15 cellular contexts compared by ENCODE assay signal in the genomic region with DNA sequence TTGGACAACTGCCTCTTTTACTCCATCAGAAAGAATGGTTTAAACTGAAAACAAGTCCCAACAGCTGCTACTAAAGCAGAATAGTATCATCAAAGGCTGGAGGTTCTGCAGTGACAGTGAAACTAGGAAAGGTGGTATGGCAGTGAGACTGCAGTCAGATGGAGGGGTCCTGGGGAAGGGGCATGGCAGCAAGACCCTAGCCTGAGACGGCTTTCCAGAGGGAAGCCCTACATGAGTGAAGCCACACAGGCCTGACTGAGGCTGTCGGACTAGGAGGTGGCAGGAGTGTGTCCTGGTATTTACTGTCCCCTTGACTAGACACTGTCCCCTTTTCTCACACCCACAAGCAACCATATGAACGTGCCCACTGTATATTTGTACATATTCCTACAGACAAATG. TPM values are rescaled to one million over a fixed set of nuclear protein-coding genes. Genes with fewer than 3 reads are reported as not detected.
DNase-seq lines count a peak whose midpoint lies in the region; ATAC-seq and TF ChIP-seq lines count a peak whose summit lies in the region.
"Had no signal": no experiment of that assay in that cellular context is flagged by ENCODE, and none has a peak within 500 bp of the region (broad histone marks: within the 10 kb centered on the region; RNA-seq: fewer than 3 reads in every experiment).

No MANE protein-coding gene starts in this region.

- no peaks in the 10 kb centered on the region for H3K79me2 ChIP-seq in OCI-LY7 (ENCODE audit: insufficient read depth, low read depth, low read length)

- CTCF ChIA-PET in RWPE1 (lab: Yijun Ruan, JAX) (no interaction called here), OCI-LY7 (lab: Charles Lee; ENCODE audit: unreplicated experiment) (no interaction called here)

- no peak for TF ChIP-seq CTCF in RWPE1 (conservative IDR thresholded peaks at IDR 0.05; ENCODE audit: low read depth)
- TF ChIP-seq CTCF in OCI-LY7 (conservative IDR thresholded peaks at IDR 0.05; ENCODE audit: low read length) = no peak

- peaks cover 37% of the 10 kb centered on the region for H3K4me1 Mint-ChIP-seq in activated T-cell treated with anti-CD3 and anti-CD28 coated beads, Interleukin-2, amount 50 U/mL, for 24 hours (ENCODE audit: low read depth)

- H3K9me3 ChIP-seq in esophagus (ENCODE audit: control insufficient read depth in 2 of 2, insufficient read depth in 1 of 2, low read depth in 1 of 2, low read length in 1 of 2) (no peaks in the 10 kb centered on the region), OCI-LY7 (ENCODE audit: low read length) (no peaks in the 10 kb centered on the region)
- H3K9me3 ChIP-seq: MG63 had no signal

- peak overlapping the region; percentile 18 for H3K27ac Mint-ChIP-seq in activated T-cell treated with anti-CD3 and anti-CD28 coated beads, Interleukin-2, amount 50 U/mL, for 24 hours
- H3K27ac Mint-ChIP-seq: B cell had no signal

- H3K36me3 ChIP-seq in esophagus (ENCODE audit: control insufficient read depth in 2 of 2, insufficient read depth in 2 of 2, low read length in 1 of 2) (peaks cover 19 to 33% of the 10 kb centered on the region in 2 donors), OCI-LY7 (ENCODE audit: insufficient read depth, low read length) (peaks cover 67% of the 10 kb centered on the region)

- no peaks in the 10 kb centered on the region for H3K27me3 Mint-ChIP-seq in activated T-cell treated with anti-CD3 and anti-CD28 coated beads, Interleukin-2, amount 50 U/mL, for 24 hours
- H3K27me3 Mint-ChIP-seq: B cell had no signal

- H3K9me3 Mint-ChIP-seq in activated T-cell treated with anti-CD3 and anti-CD28 coated beads, Interleukin-2, amount 50 U/mL, for 24 hours = no peaks in the 10 kb centered on the region

- H3K36me3 Mint-ChIP-seq in activated T-cell treated with anti-CD3 and anti-CD28 coated beads, Interleukin-2, amount 50 U/mL, for 24 hours (ENCODE audit: low read depth) = peaks cover 61% of the 10 kb centered on the region

- no peak for ATAC-seq in GM19328 (IDR thresholded peaks at IDR 0.05; ENCODE audit: unreplicated experiment)
- ATAC-seq: PC-3 had no signal

- POLR2A ChIA-PET in RWPE1 (lab: Yijun Ruan, JAX; ENCODE audit: low non-redundant PET) (no interaction called here), OCI-LY7 (lab: Charles Lee) (no interaction called here)

- no peak for DNase-seq in activated T-cell treated with anti-CD3 and anti-CD28 coated beads, Interleukin-2, amount 50 U/mL, for 24 hours
- no peak for DNase-seq in activated T-cell treated with anti-CD3 and anti-CD28 coated beads, Interleukin-2, amount 50 U/mL, for 1 hour
- DNase-seq in RWPE1 (ENCODE audit: low spot score) (no peak), cortex of kidney (lab: John Stamatoyannopoulos, UW) (no peak), OCI-LY7 (ENCODE audit: low spot score) (no peak)
- DNase-seq: EL, MG63, NCI-H1092 treated with DMSO at 0.1 percent for 48 hours, NCI-H1694 treated with DMSO at 0.1 percent for 48 hours, NCI-H446, PC-3 had no signal

- H3K4me2 ChIP-seq in OCI-LY7 (ENCODE audit: low read length) = no peak overlapping the region

- WGBS in esophagus, 2 donors = 60 to 71% methylated on average over 3 of the region's 3 CpGs

- intact Hi-C loops in OCI-LY7 (cut with micrococcal nuclease; ENCODE audit: unreplicated experiment) = no loop called here

- H3K27ac ChIP-seq in RWPE1 (peak overlapping the region; percentile 67), esophagus (ENCODE audit: low read depth in 2 of 2, low read length in 1 of 2) (peak overlapping the region; percentile 74 to 89), skin epidermis (peak overlapping the region in 14 of 21 experiments; percentile 10 to 88 (median 48)), OCI-LY7 (ENCODE audit: low read depth, low read length, poor library complexity, severe bottlenecking) (no peak overlapping the region)

- BruUV-seq in OCI-LY7 (replicated peaks; lab: Mats Ljungman, UMichigan) = no TSS peak

- H4K20me1 ChIP-seq in OCI-LY7 (ENCODE audit: insufficient read depth, low read length) = 0 out of 2 replicates have a peak, but pooled peaks cover 3% of the 10 kb centered on the region

- no peaks in the 10 kb centered on the region for H3K27me3 ChIP-seq in esophagus (ENCODE audit: control insufficient read depth in 1 of 2, insufficient read depth in 2 of 2, low read length in 2 of 2)
- H3K27me3 ChIP-seq: MG63 had no signal

- no peaks in the 10 kb centered on the region for H3K9me2 ChIP-seq in OCI-LY7 (ENCODE audit: insufficient read depth, low read length)

- H2AFZ ChIP-seq in OCI-LY7 (ENCODE audit: low read length) = no peak overlapping the region

- no peak overlapping the region for H3K4me3 ChIP-seq in esophagus (ENCODE audit: low read depth in 1 of 2, low read length in 2 of 2)
- H3K4me3 ChIP-seq in skin epidermis = no peak overlapping the region
- H3K4me3 ChIP-seq in OCI-LY7 (ENCODE audit: low read depth, low read length, poor library complexity, severe bottlenecking) = no peak overlapping the region
- H3K4me3 ChIP-seq: MG63 had no signal

- peaks cover 2 to 28% of the 10 kb centered on the region in 2 donors for H3K4me1 ChIP-seq in esophagus (ENCODE audit: control insufficient read depth in 2 of 2, insufficient read depth in 2 of 2, low read length in 1 of 2)
- peaks cover 7% of the 10 kb centered on the region for H3K4me1 ChIP-seq in OCI-LY7 (ENCODE audit: insufficient read depth, low read length, poor library complexity, severe bottlenecking)

- no peak overlapping the region for H3K4me3 Mint-ChIP-seq in activated T-cell treated with anti-CD3 and anti-CD28 coated beads, Interleukin-2, amount 50 U/mL, for 24 hours
- H3K4me3 Mint-ChIP-seq: B cell had no signal

RNA-seq across cellular contexts. Expression of a gene that starts 40.4 kb away (rescaled TPM):
- 10 to 100 TPM; 18.7 to 41.1 TPM for polyA plus RNA-seq in esophagus
- 12.6 and 12.7 TPM in 2 replicates for total RNA-seq in OCI-LY7 (2014; rRNA removed; shearing (Covaris generic))
- 10.3 and 12.0 TPM in 2 replicates for total RNA-seq in OCI-LY7 (2022)

RNA-seq across cellular contexts. Expression of a gene that starts 54.3 kb away (rescaled TPM):
- 10 to 100 TPM; 30.9 to 41.1 TPM for polyA plus RNA-seq in esophagus
- 71.0 and 71.7 TPM in 2 replicates for total RNA-seq in OCI-LY7 (2014; rRNA removed; shearing (Covaris generic))
- 46.5 and 53.9 TPM in 2 replicates for total RNA-seq in OCI-LY7 (2022)
